Comparison of ENCODE assay signal across 7 cellular contexts in the genomic region with DNA sequence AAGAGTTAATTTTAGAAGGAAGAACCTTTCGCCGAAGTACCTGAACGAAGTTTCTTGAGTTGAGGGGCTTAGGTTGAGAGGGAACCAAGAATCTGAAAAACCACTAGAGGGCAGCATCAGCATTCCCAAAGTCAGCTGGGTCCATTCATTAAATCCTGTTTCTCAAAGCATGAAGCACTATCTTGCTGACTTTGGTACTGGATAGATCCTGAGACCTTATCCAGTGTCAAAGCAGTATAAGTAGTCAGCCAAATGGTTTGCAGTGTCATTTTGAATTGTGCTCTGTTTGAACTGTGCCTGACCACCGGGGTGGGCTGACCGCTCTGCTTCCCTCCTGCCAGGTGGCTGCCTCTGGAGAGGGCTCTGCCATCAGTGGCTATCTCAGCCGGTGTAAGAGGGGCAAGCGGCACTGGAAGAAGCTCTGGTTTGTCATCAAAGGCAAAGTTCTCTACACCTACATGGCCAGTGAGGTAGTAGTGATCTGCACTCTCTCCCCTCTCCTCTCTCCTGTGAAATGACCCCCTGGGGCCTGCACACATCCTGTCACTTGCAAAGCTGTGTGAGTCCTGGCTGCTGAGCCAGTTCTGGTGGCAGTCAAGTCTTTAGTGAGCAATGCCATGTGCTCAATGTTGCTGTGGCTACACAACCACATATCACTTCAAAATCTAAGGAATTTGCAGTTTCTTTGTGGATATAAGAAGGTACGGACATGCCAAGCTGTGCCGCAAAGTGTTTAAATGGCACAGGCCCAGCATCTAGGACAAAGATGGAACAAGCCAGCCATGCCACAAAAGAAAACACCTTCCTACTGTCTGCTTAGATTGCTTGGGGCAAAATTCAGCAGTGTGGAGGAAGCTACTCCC. TPM values are rescaled to one million over a fixed set of nuclear protein-coding genes. Genes with fewer than 3 reads are reported as not detected.
DNase-seq lines count a peak whose midpoint lies in the region; ATAC-seq, FAIRE-seq and TF ChIP-seq lines count a peak whose summit lies in the region.

No MANE protein-coding gene starts in this region.

- CTCF ChIA-PET in HepG2 (lab: Yijun Ruan, JAX; ENCODE audit: low intra/inter-chr PET ratio, low total read pairs), result no interaction called here

- TF ChIP-seq POLR2A in HepG2 (IDR thresholded peaks at IDR 0.05; ENCODE audit: insufficient read depth in 1 of 2, low read depth in 2 of 2, low read length in 2 of 2), result no peak

- no peak overlapping the region for H3K4me3 Mint-ChIP-seq in HFFc6

- no peaks in the 10 kb centered on the region for H3K79me2 ChIP-seq in HepG2 (ENCODE audit: insufficient read depth, low read length)

- peaks cover 4% of the 10 kb centered on the region for H3K27me3 Mint-ChIP-seq in HFFc6 (ENCODE audit: insufficient read depth)

- H3K27me3 ChIP-seq in NT2/D1 (ENCODE audit: insufficient read depth, insufficient read length) (no peaks in the 10 kb centered on the region), HepG2 (ENCODE audit: control insufficient read depth in 1 of 2, insufficient read depth in 2 of 2, low read length in 2 of 2) (peaks cover 0 to 31% of the 10 kb centered on the region in 2 experiments; a peak in 2 of 5 replicates)

- TF ChIP-seq EP300 in HepG2 (IDR thresholded peaks at IDR 0.05; ENCODE audit: low read depth in 2 of 2, low read length in 2 of 2) (no peak), HepG2 (CRISPR knock-in tag; IDR thresholded peaks at IDR 0.05; ENCODE audit: borderline replicate concordance) (no peak)

- H3K36me3 Mint-ChIP-seq in HFFc6 (ENCODE audit: low read depth), result no peaks in the 10 kb centered on the region

- H3K4me1 ChIP-seq in NT2/D1 (ENCODE audit: insufficient read depth, insufficient read length), result peaks cover 16% of the 10 kb centered on the region
- H3K4me1 ChIP-seq in HepG2 (ENCODE audit: insufficient read depth, low read length), result peaks cover under 1% of the 10 kb centered on the region; the same call in 1 of the 2 replicates

- in situ Hi-C loops in HepG2 (cut with HindIII; ENCODE audit: extremely low pct_ligation_motif_present, low pct_unique_long_range_greater_than_20kb), result loop anchor here (10.0 kb wide), 1 partner anchor 119 kb away; no protein-coding TSS in a partner anchor

- H3K4me2 ChIP-seq in HepG2 (ENCODE audit: low read depth, low read length), result no peak overlapping the region

- H3K4me3 ChIP-seq in NT2/D1 (ENCODE audit: insufficient read length, low read depth) (no peak overlapping the region), HepG2 (replicated peaks in 1 of 3; ENCODE audit: insufficient read depth in 1 of 3, low read depth in 2 of 3, low read length in 3 of 3) (no peak overlapping the region)

- H3K9me3 ChIP-seq in NT2/D1 (ENCODE audit: insufficient read depth, low read length) (no peaks in the 10 kb centered on the region), HepG2 (ENCODE audit: low read length) (no peaks in the 10 kb centered on the region)

- no peak overlapping the region for H3K27ac ChIP-seq in HepG2 (ENCODE audit: extremely low read length, insufficient read depth, low read length)

- WGBS in HepG2 (ENCODE audit: low lambda C conversion rate), result 44% methylated on average over 9 of the region's 9 CpGs

- peak; percentile 59 for ATAC-seq in HepG2
- no peak for ATAC-seq in GM18909 (IDR thresholded peaks at IDR 0.05; ENCODE audit: poor library complexity, unreplicated experiment)

- DNase-seq in DMS79 (lab: John Stamatoyannopoulos, UW) (peak; percentile 1), HFFc6 (peak; percentile 58), NT2/D1 (ENCODE audit: low read depth, low spot score) (peak; percentile 70), cerebellar cortex (ENCODE audit: low spot score) (peak; percentile 78), HepG2 (ENCODE audit: low spot score) (peak; percentile 62), mesenteric fat pad (ENCODE audit: low spot score) (no peak)

- FAIRE-seq in HepG2 (lab: Jason Lieb, UNC), result peak; percentile 89

- no peaks in the 10 kb centered on the region for H4K20me1 ChIP-seq in HepG2 (ENCODE audit: insufficient read depth, low read length)

- no peak overlapping the region for H3K9ac ChIP-seq in NT2/D1 (ENCODE audit: insufficient read length, low read depth)
- no peak overlapping the region for H3K9ac ChIP-seq in HepG2 (ENCODE audit: insufficient read depth, low read depth, low read length)

- H2AFZ ChIP-seq in HepG2 (ENCODE audit: low read length), result no peak overlapping the region

- intact Hi-C loops in HepG2 (cut with micrococcal nuclease; ENCODE audit: unreplicated experiment), result loop anchor here (2.0 to 5.0 kb wide), 3 partner anchors 17 to 116 kb away; no protein-coding TSS in a partner anchor

- H3K9me3 Mint-ChIP-seq in HFFc6, result no peaks in the 10 kb centered on the region

- TF ChIP-seq CTCF in HFFc6 (IDR thresholded peaks at IDR 0.05) (peak; percentile 94), HepG2 (CRISPR knock-in tag; IDR thresholded peaks at IDR 0.05) (peak; percentile 83)

- H3K36me3 ChIP-seq in NT2/D1 (ENCODE audit: insufficient read depth, insufficient read length, low read length) (peaks cover 10% of the 10 kb centered on the region), HepG2 (replicated peaks in 1 of 2; ENCODE audit: control insufficient read depth in 1 of 2, insufficient read depth in 2 of 2, low read length in 2 of 2) (no peaks in the 10 kb centered on the region)

- peak; percentile 73 for TF ChIP-seq RAD21 in HepG2 (CRISPR knock-in tag; IDR thresholded peaks at IDR 0.05)

- H3K4me1 Mint-ChIP-seq in HFFc6 (ENCODE audit: low read depth), result peaks cover 20% of the 10 kb centered on the region

- POLR2A ChIA-PET in HepG2 (lab: Yijun Ruan, JAX), result interaction anchor here (0.7 kb wide), 1 partner anchor 11 kb away, joined by 3 read pairs; no protein-coding TSS in a partner anchor

- H3K27ac Mint-ChIP-seq in HFFc6, result no peak overlapping the region

- no TSS peak for BruUV-seq in HepG2 (replicated peaks; lab: Mats Ljungman, UMichigan)

TF ChIP-seq in HepG2, 621 proteins besides CTCF, POLR2A, EP300 and RAD21 (continues in another document):
- TF ChIP-seq ZNF24 (IDR thresholded peaks at IDR 0.05) (peak; percentile 89), ZBTB7A (CRISPR knock-in tag; IDR thresholded peaks at IDR 0.05) (0 out of 2 replicates have a peak, but pooled peaks have one; percentile 36), IRF2 (CRISPR knock-in tag; IDR thresholded peaks at IDR 0.05) (no peak), ZNF343 (CRISPR knock-in tag; IDR thresholded peaks at IDR 0.05) (no peak), ZNF775 (CRISPR knock-in tag; IDR thresholded peaks at IDR 0.05; ENCODE audit: borderline replicate concordance) (no peak), ASH2L (IDR thresholded peaks at IDR 0.05; ENCODE audit: insufficient read length, low read depth, low read length) (no peak), ZNF660 (CRISPR knock-in tag; IDR thresholded peaks at IDR 0.05; ENCODE audit: borderline replicate concordance, low read depth) (no peak), KAT8 (CRISPR knock-in tag; IDR thresholded peaks at IDR 0.05) (0 out of 2 replicates have a peak, but pooled peaks have one; percentile 24)
- TF ChIP-seq, protein P1, sequence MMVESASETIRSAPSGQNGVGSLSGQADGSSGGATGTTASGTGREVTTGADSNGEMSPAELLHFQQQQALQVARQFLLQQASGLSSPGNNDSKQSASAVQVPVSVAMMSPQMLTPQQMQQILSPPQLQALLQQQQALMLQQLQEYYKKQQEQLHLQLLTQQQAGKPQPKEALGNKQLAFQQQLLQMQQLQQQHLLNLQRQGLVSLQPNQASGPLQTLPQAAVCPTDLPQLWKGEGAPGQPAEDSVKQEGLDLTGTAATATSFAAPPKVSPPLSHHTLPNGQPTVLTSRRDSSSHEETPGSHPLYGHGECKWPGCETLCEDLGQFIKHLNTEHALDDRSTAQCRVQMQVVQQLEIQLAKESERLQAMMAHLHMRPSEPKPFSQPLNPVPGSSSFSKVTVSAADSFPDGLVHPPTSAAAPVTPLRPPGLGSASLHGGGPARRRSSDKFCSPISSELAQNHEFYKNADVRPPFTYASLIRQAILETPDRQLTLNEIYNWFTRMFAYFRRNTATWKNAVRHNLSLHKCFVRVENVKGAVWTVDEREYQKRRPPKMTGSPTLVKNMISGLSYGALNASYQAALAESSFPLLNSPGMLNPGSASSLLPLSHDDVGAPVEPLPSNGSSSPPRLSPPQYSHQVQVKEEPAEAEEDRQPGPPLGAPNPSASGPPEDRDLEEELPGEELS (CRISPR knock-in tag; IDR thresholded peaks at IDR 0.05), result 0 out of 2 replicates have a peak, but pooled peaks have one; percentile 14

RNA-seq across cellular contexts. Expression of gene NR2C2, which starts 21.4 kb away (rescaled TPM):
- 10 to 100 TPM; 23.7 to 35.2 (median 28.6) TPM for total RNA-seq in HFFc6 (2021; fragmentation: NEBNext Ultra II Directional; extraction: Animal tissue kit (Norgen Biotek cat#: 25700))
- total RNA-seq in HepG2 (2016; rRNA removed; fragmentation: Illumina TruSeq; extraction: Trizol) (7.8 and 12.0 TPM in 2 replicates), mesenteric fat pad (32.9 TPM)
- total RNA-seq in HepG2 (2016; cell fraction: cytosol; rRNA removed; fragmentation: Illumina TruSeq; extraction: Trizol; ENCODE audit: low read depth), result 4.0 TPM in 2 replicates
- 8.6 and 9.6 TPM in 2 replicates for total RNA-seq in HepG2 (2016; cell fraction: insoluble cytoplasmic fraction; rRNA removed; fragmentation: Illumina TruSeq; extraction: Trizol)
- total RNA-seq in HepG2 (2016; cell fraction: membrane; rRNA removed; fragmentation: Illumina TruSeq; extraction: Trizol), result 5.8 and 7.0 TPM in 2 replicates
- total RNA-seq in HepG2 (2016; cell fraction: nucleus; rRNA removed; fragmentation: Illumina TruSeq; extraction: Trizol), result 17.6 and 20.8 TPM in 2 replicates
- polyA plus RNA-seq in HepG2 (2011; rRNA removed), result 11.8 and 14.3 TPM in 2 replicates
- polyA plus RNA-seq in HepG2 (2011; cell fraction: cytosol; rRNA removed), result 3.7 and 4.7 TPM in 2 replicates
- 51.2 and 54.4 TPM in 2 replicates for polyA plus RNA-seq in HepG2 (2011; cell fraction: nucleus; rRNA removed)
- 18.1 and 20.7 TPM in 2 replicates for polyA plus RNA-seq in HepG2 (2012)
- 0.92 and 1.2 TPM in 2 replicates for polyA plus RNA-seq in HepG2 (2016; cell fraction: cytosol; fragmentation: Illumina TruSeq; extraction: Trizol; ENCODE audit: low read depth)
- 6.2 and 7.4 TPM in 2 replicates for polyA plus RNA-seq in HepG2 (2016; cell fraction: insoluble cytoplasmic fraction; fragmentation: Illumina TruSeq; extraction: Trizol; ENCODE audit: low read depth)
- polyA plus RNA-seq in HepG2 (2016; cell fraction: membrane; fragmentation: Illumina TruSeq; extraction: Trizol; ENCODE audit: low read depth), result 1.4 and 2.0 TPM in 2 replicates
- 20.7 and 24.9 TPM in 2 replicates for polyA plus RNA-seq in HepG2 (2016; cell fraction: nucleus; fragmentation: Illumina TruSeq; extraction: Trizol; ENCODE audit: insufficient read depth, low read depth)
- polyA minus RNA-seq in HepG2 (2011; rRNA and poly(A)+ RNA removed; ENCODE audit: low replicate concordance), result 24.4 and 39.8 TPM in 2 replicates
- 11.5 and 11.7 TPM in 2 replicates for polyA minus RNA-seq in HepG2 (2011; cell fraction: cytosol; rRNA and poly(A)+ RNA removed)
- 49.7 and 51.8 TPM in 2 replicates for polyA minus RNA-seq in HepG2 (2011; cell fraction: nucleus; rRNA and poly(A)+ RNA removed)
